In genomic region chr1:179079113-179079761, GRCh38 we compare ENCODE assay signal across 8 cellular contexts. TPM values are rescaled to one million over a fixed set of nuclear protein-coding genes. Genes with fewer than 3 reads are reported as not detected.
DNase-seq lines count a peak whose midpoint lies in the region; ATAC-seq and TF ChIP-seq lines count a peak whose summit lies in the region.

No MANE protein-coding gene starts in this region.

- CTCF ChIA-PET in CD4-positive, alpha-beta T cell (lab: Charles Lee): interaction anchor here (0.5 to 1.2 kb wide), 8 partner anchors 21 to 578 kb away, joined by 3 to 4 read pairs (median 3); no protein-coding TSS in a partner anchor

- H3K4me1 Mint-ChIP-seq in CD4-positive, alpha-beta T cell (ENCODE audit: low read depth): peaks cover 32% of the 10 kb centered on the region

- H3K4me3 Mint-ChIP-seq in CD4-positive, alpha-beta T cell: peak overlapping the region; percentile 74

- intact Hi-C loops in CD4-positive, alpha-beta T cell (cut with DNase I, micrococcal nuclease): loop anchor here (1.0 to 5.0 kb wide), 3 partner anchors 214 to 518 kb away; partner anchors contain the start of gene SOAT1 (in 1 of the 2)

- H3K27ac Mint-ChIP-seq in CD4-positive, alpha-beta T cell: peak overlapping the region; percentile 64

- H3K9me3 ChIP-seq in CD4-positive, alpha-beta T cell (ENCODE audit: control insufficient read depth, low read length): no peaks in the 10 kb centered on the region

- H3K27me3 Mint-ChIP-seq in CD4-positive, alpha-beta T cell: no peaks in the 10 kb centered on the region

- H3K27me3 ChIP-seq in CD4-positive, alpha-beta T cell (ENCODE audit: control insufficient read depth, insufficient read depth, low read length): no peaks in the 10 kb centered on the region

- in situ Hi-C loops in T47D (cut with HindIII; ENCODE audit: low pct_unique_long_range_greater_than_20kb, low sequenced_read_pairs): no loop called here

- H3K9me3 Mint-ChIP-seq in CD4-positive, alpha-beta T cell: no peaks in the 10 kb centered on the region

- ATAC-seq in CD4-positive, alpha-beta T cell (ENCODE audit: poor library complexity): peak; percentile 45
- ATAC-seq in GM21723 (IDR thresholded peaks at IDR 0.05; ENCODE audit: unreplicated experiment) (peak; percentile 17), GM18870 (IDR thresholded peaks at IDR 0.05; ENCODE audit: unreplicated experiment) (no peak)

- POLR2A ChIA-PET in CD4-positive, alpha-beta T cell (lab: Charles Lee): interaction anchor here (0.7 to 4.3 kb wide), 2 partner anchors 52 to 286 kb away, joined by 3 to 21 read pairs; partner anchors contain the start of gene AXDND1

- TF ChIP-seq CTCF in CD4-positive, alpha-beta T cell (IDR thresholded peaks at IDR 0.05): peak; percentile 70

- peaks cover 13% of the 10 kb centered on the region for H3K36me3 Mint-ChIP-seq in CD4-positive, alpha-beta T cell (ENCODE audit: low read depth)

- DNase-seq in CD4-positive, alpha-beta T cell: peak in 9 of 10 experiments; percentile 18 to 49 (median 30)
- DNase-seq in NCI-H187 treated with DMSO at 0.1 percent for 48 hours (lab: John Stamatoyannopoulos, UW) (peak; percentile 85), T follicular helper cell (ENCODE audit: low read depth) (peak; percentile 30), T47D (ENCODE audit: low read depth in 1 of 2, low spot score in 1 of 2) (peak; percentile 56 to 89), islet precursor cell (peak; percentile 73)
- peak; percentile 49 for DNase-seq in stimulated activated CD4-positive, alpha-beta T cell treated with anti-CD3 and anti-CD28 coated beads, Interleukin-1b, Interleukin-23, amount 100 ng/mL, for 48 hours

- no peak overlapping the region for H3K27ac ChIP-seq in CD4-positive, alpha-beta T cell (ENCODE audit: low read depth, low read length)

RNA-seq across cellular contexts. Expression of gene TOR3A, which starts 2.6 kb away (rescaled TPM):
- 10 to 100 TPM; 17.2 TPM for total RNA-seq in CD4-positive, alpha-beta T cell

RNA-seq across cellular contexts. Expression of gene FAM20B, which starts 53.5 kb away (rescaled TPM):
- 10 to 100 TPM; 12.1 to 12.9 TPM for total RNA-seq in CD4-positive, alpha-beta T cell

Comparison
In these comparisons a context has a peak if more than half of its experiments do, and no peak if none do; other contexts are left out.
1. DNase-seq: peak in every context shown above with its lines; median percentile 85 in NCI-H187 treated with DMSO at 0.1 percent for 48 hours; 73 in islet precursor cell; 72 in T47D; 49 in stimulated activated CD4-positive, alpha-beta T cell treated with anti-CD3 and anti-CD28 coated beads, Interleukin-1b, Interleukin-23, amount 100 ng/mL, for 48 hours; 30 in CD4-positive, alpha-beta T cell; 30 in T follicular helper cell.